In genomic region chr1:235015291-235015990, GRCh38 we compare ENCODE assay signal across 8 cellular contexts.
DNase-seq lines count a peak whose midpoint lies in the region; ATAC-seq, FAIRE-seq and TF ChIP-seq lines count a peak whose summit lies in the region.

No MANE protein-coding gene starts in this region.

- RAD21 ChIA-PET in GM12878 (lab: Charles Lee; ENCODE audit: unreplicated experiment) = interaction anchor here (0.6 to 6.6 kb wide), 28 partner anchors 8 to 520 kb away, joined by 3 to 79 read pairs (median 6); no protein-coding TSS in a partner anchor

- H4K20me1 ChIP-seq in GM12878 (ENCODE audit: control insufficient read depth, insufficient read depth) = no peaks in the 10 kb centered on the region

- no peak overlapping the region for H3K4me3 ChIP-seq in GM12878

- SMC1A ChIA-PET in GM12878 (lab: Charles Lee; ENCODE audit: uncharacterized antibody, unreplicated experiment) = interaction anchor here (0.8 to 11.0 kb wide), 25 partner anchors 8 to 520 kb away, joined by 3 to 125 read pairs (median 5); no protein-coding TSS in a partner anchor

- in situ Hi-C loops in GM12878 (cut with MboI) = no loop called here

- CTCF ChIA-PET in GM12878 (lab: Yijun Ruan, JAX) = interaction anchor here (0.7 to 2.6 kb wide), 9 partner anchors 10 to 516 kb away, joined by 3 to 16 read pairs (median 3); no protein-coding TSS in a partner anchor

- H2AFZ ChIP-seq in GM12878 (ENCODE audit: control insufficient read depth, low read depth, low read length) = no peak overlapping the region

- 16% methylated on average over 6 of the region's 6 CpGs for WGBS in GM12878 (ENCODE audit: insufficient coverage, insufficient replicate concordance, low lambda C conversion rate, missing lambda C conversion rate)

- H3K27ac ChIP-seq in GM12878 (ENCODE audit: control insufficient read depth, insufficient read depth) = peak overlapping the region; percentile 99

- peaks cover 72% of the 10 kb centered on the region for H3K4me1 ChIP-seq in GM12878 (ENCODE audit: control insufficient read depth, insufficient read depth, low read length)

- H3K9ac ChIP-seq in GM12878 (ENCODE audit: control insufficient read depth, insufficient read depth, low read length) = peak overlapping the region; percentile 50

- no peak for TF ChIP-seq CTCF in GM12878 (IDR thresholded peaks at IDR 0.05 in 2 of 3, conservative IDR thresholded peaks at IDR 0.05 in 1 of 3; ENCODE audit: control insufficient read depth in 2 of 3, extremely low read depth in 1 of 3, insufficient read depth in 1 of 3, low read depth in 3 of 3, low read length in 3 of 3)

- FAIRE-seq in GM12878 (lab: Jason Lieb, UNC) (peak; percentile 18), frontal cortex (lab: Jason Lieb, UNC) (no peak)

- no peak overlapping the region for H3K4me2 ChIP-seq in GM12878 (ENCODE audit: control insufficient read depth, insufficient read depth)

- POLR2A ChIA-PET in GM12878 (lab: Charles Lee) = interaction anchor here (0.6 to 3.4 kb wide), 15 partner anchors 9 to 244 kb away, joined by 3 to 23 read pairs (median 6); no protein-coding TSS in a partner anchor

- no peaks in the 10 kb centered on the region for H3K27me3 ChIP-seq in GM12878 (replicated peaks in 1 of 2; ENCODE audit: control insufficient read depth in 2 of 2, insufficient read depth in 2 of 2, low read length in 1 of 2)

- intact Hi-C loops in GM12878 (cut with micrococcal nuclease; ENCODE audit: unreplicated experiment) = loop anchor here (1.0 kb wide), 2 partner anchors 33 to 60 kb away; no protein-coding TSS in a partner anchor

- TSS peak; percentile 56 for BruUV-seq in GM12878 (replicated peaks; lab: Mats Ljungman, UMichigan)

- H3K36me3 ChIP-seq in GM12878 (ENCODE audit: control insufficient read depth in 2 of 2, insufficient read depth in 2 of 2, low read length in 1 of 2) = no peaks in the 10 kb centered on the region

- DNase-seq in stimulated activated CD4-positive, alpha-beta T cell treated with anti-CD3 and anti-CD28 coated beads, Interleukin-12 subunit alpha, Interleukin-12 subunit beta, amount 100 ng/mL, for 24 hours (ENCODE audit: low read depth in 2 of 2) = peak; percentile 26 to 56
- DNase-seq in stimulated activated CD4-positive, alpha-beta T cell treated with anti-CD3 and anti-CD28 coated beads, Interleukin-12 subunit alpha, Interleukin-12 subunit beta, amount 100 ng/mL, for 4 hours = no peak
- DNase-seq in GM12878 (ENCODE audit: low read depth, low spot score) (peak; percentile 99), ureter (ENCODE audit: low spot score) (peak; percentile 26), frontal cortex (ENCODE audit: low spot score in 2 of 2) (no peak), dedifferentiated amniotic fluid mesenchymal stem cell (ENCODE audit: extremely low spot score) (no peak)

- H3K79me2 ChIP-seq in GM12878 (ENCODE audit: control insufficient read depth, insufficient read depth, low read length) = 0 out of 2 replicates have a peak, but pooled peaks cover 1% of the 10 kb centered on the region

- TF ChIP-seq RAD21 in GM12878 (IDR thresholded peaks at IDR 0.05; ENCODE audit: insufficient read depth, low read depth, low read length) = peak; percentile 18; the same call in 1 of the 2 replicates

- peak; percentile 92 to 93 for TF ChIP-seq EP300 in GM12878 (IDR thresholded peaks at IDR 0.05; ENCODE audit: borderline replicate concordance in 1 of 2, control insufficient read depth in 1 of 2, low read depth in 2 of 2, low read length in 2 of 2)

- TF ChIP-seq POLR2A in GM12878 (IDR thresholded peaks at IDR 0.05; ENCODE audit: low read depth, low read length) = no peak

- peaks cover 4% of the 10 kb centered on the region; the same call in 2 of the 3 replicates for H3K9me3 ChIP-seq in GM12878 (replicated peaks; ENCODE audit: control insufficient read depth, insufficient read depth, low read length)

- ATAC-seq in HG03378 (IDR thresholded peaks at IDR 0.05; ENCODE audit: unreplicated experiment) = peak; percentile 40
- ATAC-seq in GM12878 = peak; percentile 52
- no peak for ATAC-seq in HG03025 (IDR thresholded peaks at IDR 0.05; ENCODE audit: low FRiP score, unreplicated experiment)

TF ChIP-seq in GM12878, 131 proteins besides CTCF, POLR2A, EP300 and RAD21 (continues in another document):
- no peak for TF ChIP-seq HSF1 (IDR thresholded peaks at IDR 0.05; ENCODE audit: low read depth, low read length)
- peak; percentile 9; the same call in 1 of the 2 replicates for TF ChIP-seq SMC3 (IDR thresholded peaks at IDR 0.05; ENCODE audit: borderline replicate concordance, low read length)
- TF ChIP-seq KLF5 (IDR thresholded peaks at IDR 0.05; ENCODE audit: partially characterized antibody) = peak; percentile 42
- no peak for TF ChIP-seq NFYA (IDR thresholded peaks at IDR 0.05; ENCODE audit: borderline replicate concordance, low read depth, low read length)
- no peak for TF ChIP-seq DPF2 (IDR thresholded peaks at IDR 0.05)
- no peak for TF ChIP-seq NRF1 (conservative IDR thresholded peaks at IDR 0.05; ENCODE audit: low read depth, low read length)
- TF ChIP-seq IRF3 (IDR thresholded peaks at IDR 0.05) = no peak
- no peak for TF ChIP-seq CEBPZ (IDR thresholded peaks at IDR 0.05; ENCODE audit: low read depth, low read length)
- no peak for TF ChIP-seq NFXL1 (IDR thresholded peaks at IDR 0.05; ENCODE audit: borderline replicate concordance)
- peak; percentile 90 for TF ChIP-seq GATAD2B (conservative IDR thresholded peaks at IDR 0.05; ENCODE audit: low read depth)
- TF ChIP-seq HDAC2 (IDR thresholded peaks at IDR 0.05) = no peak
- peak; percentile 99 for TF ChIP-seq EED (IDR thresholded peaks at IDR 0.05; ENCODE audit: low read depth)
- TF ChIP-seq PKNOX1 (IDR thresholded peaks at IDR 0.05) = peak; percentile 68
- TF ChIP-seq MEF2B (IDR thresholded peaks at IDR 0.05; ENCODE audit: partially characterized antibody, poor library complexity, severe bottlenecking) = peak; percentile 97

Comparison
In these comparisons a context has a peak if more than half of its experiments do, and no peak if none do; other contexts are left out.
1. DNase-seq: peak in stimulated activated CD4-positive, alpha-beta T cell treated with anti-CD3 and anti-CD28 coated beads, Interleukin-12 subunit alpha, Interleukin-12 subunit beta, amount 100 ng/mL, for 24 hours (2 of 2), GM12878 (single experiment) and ureter (single experiment); none in stimulated activated CD4-positive, alpha-beta T cell treated with anti-CD3 and anti-CD28 coated beads, Interleukin-12 subunit alpha, Interleukin-12 subunit beta, amount 100 ng/mL, for 4 hours (single experiment), frontal cortex (0 of 2) and dedifferentiated amniotic fluid mesenchymal stem cell (single experiment).